ENCODE assay signal across 7 cellular contexts in genomic region chr4:94155404-94155803, GRCh38. TPM values are rescaled to one million over a fixed set of nuclear protein-coding genes. Genes with fewer than 3 reads are reported as not detected.
DNase-seq lines count a peak whose midpoint lies in the region; TF ChIP-seq lines count a peak whose summit lies in the region.
"Not testable (repeated sequence)": the region's sequence is repeated elsewhere in the genome, so short reads cannot be mapped to it uniquely, and the experiment has no call there.

No MANE protein-coding gene starts in this region.

- CTCF ChIA-PET in MCF 10A (lab: Yijun Ruan, JAX): not testable (repeated sequence)

- not testable (repeated sequence) for TF ChIP-seq CTCF in MCF 10A (IDR thresholded peaks at IDR 0.05; ENCODE audit: unreplicated experiment)

- H3K4me3 Mint-ChIP-seq in MCF 10A (ENCODE audit: unreplicated experiment): not testable (repeated sequence)

- H3K27ac Mint-ChIP-seq in MCF 10A (ENCODE audit: low read depth, unreplicated experiment): not testable (repeated sequence)

- not testable (repeated sequence) for BruUV-seq in MCF 10A (replicated peaks; lab: Mats Ljungman, UMichigan)

- H3K36me3 ChIP-seq in MG63: not testable (repeated sequence)

- H3K4me3 ChIP-seq in MG63: not testable (repeated sequence)

- intact Hi-C loops in MCF 10A (cut with micrococcal nuclease): not testable (repeated sequence)

- not testable (repeated sequence) for H3K36me3 Mint-ChIP-seq in MCF 10A (ENCODE audit: insufficient read depth, unreplicated experiment)

- DNase-seq in A172 (ENCODE audit: low spot score): peak; percentile 64
- DNase-seq in ELR (ENCODE audit: low read depth): peak; percentile 1
- peak; percentile 47 for DNase-seq in MG63
- DNase-seq in T1000 (lab: John Stamatoyannopoulos, UW): peak; percentile 4
- DNase-seq in MCF 10A (ENCODE audit: unreplicated experiment): peak; percentile 54
- DNase-seq in epithelial cell of prostate (ENCODE audit: low read depth, low spot score): peak; percentile 40
- DNase-seq in iris pigment epithelial cell (ENCODE audit: low read depth): peak; percentile 9

- H3K27me3 Mint-ChIP-seq in MCF 10A (ENCODE audit: insufficient read depth, unreplicated experiment): not testable (repeated sequence)

- H3K27ac ChIP-seq in epithelial cell of prostate: not testable (repeated sequence)

- POLR2A ChIA-PET in MCF 10A (lab: Yijun Ruan, JAX): interaction anchor here (0.6 kb wide), 1 partner anchor 37 kb away, joined by 3 read pairs; no protein-coding TSS in a partner anchor

- not testable (repeated sequence) for H3K4me1 Mint-ChIP-seq in MCF 10A (ENCODE audit: insufficient read depth, unreplicated experiment)

- not testable (repeated sequence) for H3K27me3 ChIP-seq in MG63

- not testable (repeated sequence) for H3K9me3 Mint-ChIP-seq in MCF 10A (ENCODE audit: unreplicated experiment)

- not testable (repeated sequence) for H3K9me3 ChIP-seq in MG63

RNA-seq across cellular contexts. Expression of gene SMARCAD1, which starts 52.3 kb away (rescaled TPM):
- 34.5 and 35.3 TPM in 2 replicates for total RNA-seq in A172 (2014; rRNA removed; shearing (Covaris generic))
- total RNA-seq in MG63 (2014; rRNA removed; shearing (Covaris generic); ENCODE audit: low replicate concordance): 6.1 and 11.4 TPM in 2 replicates
- total RNA-seq in MCF 10A (2022): 38.1 and 44.1 TPM in 2 replicates

Comparison
In these comparisons a context has a peak if more than half of its experiments do, and no peak if none do; other contexts are left out.
1. DNase-seq: peak in every context shown above with its lines; median percentile 64 in A172; 54 in MCF 10A; 47 in MG63; 40 in epithelial cell of prostate; 9 in iris pigment epithelial cell; 4 in T1000; 1 in ELR.